Comparison of ENCODE assay signal across 26 cellular contexts in genomic region chr6:41517473-41517872, GRCh38.
"Had no signal": no experiment of that assay in that cellular context is flagged by ENCODE, and none has a peak within 500 bp of the region (broad histone marks: within the 10 kb centered on the region; RNA-seq: fewer than 3 reads in every experiment).

No MANE protein-coding gene starts in this region.

- H3K27ac Mint-ChIP-seq: activated CD4-positive, alpha-beta T cell treated with anti-CD3 and anti-CD28 coated beads for 36 hours; activated CD4-positive, alpha-beta T cell treated with anti-CD3 and anti-CD28 coated beads, Interleukin-2, amount 10 ng/mL, durations not matched to agents 7 days and 5 days; activated CD8-positive, alpha-beta T cell treated with anti-CD3 and anti-CD28 coated beads, Interleukin-2, amount 10 ng/mL, durations not matched to agents 7 days and 5 days; activated naive CD4-positive, alpha-beta T cell treated with anti-CD3 and anti-CD28 coated beads, Interleukin-2, amount 50 U/mL, for 24 hours; activated naive CD8-positive, alpha-beta T cell treated with anti-CD3 and anti-CD28 coated beads, Interleukin-2, amount 10 ng/mL, durations not matched to agents 7 days and 5 days; activated T-cell treated with anti-CD3 and anti-CD28 coated beads, Interleukin-2, amount 50 U/mL, for 24 hours; activated T-helper 2 cell treated with anti-CD3 and anti-CD28 coated beads, Interferon-gamma antibody, Interleukin-2, Interleukin-4, amounts not matched to agents 10 μg/mL and 5 μg/mL and 100 μg/mL, durations not matched to agents 14 hours and 24 hours and 36 hours; T-helper 1 cell treated with Interleukin-12 subunit alpha and Interleukin-12 subunit beta and Interleukin-4 antibody, amounts not matched to agents 30 μg/mL and 1 μg/mL, for 36 hours; T-helper 2 cell treated with Interferon-gamma antibody and Interleukin-4, amounts not matched to agents 5 μg/mL and 100 μg/mL, for 36 hours had no signal

- H3K4me3 Mint-ChIP-seq: activated CD4-positive, alpha-beta T cell treated with anti-CD3 and anti-CD28 coated beads for 36 hours; activated CD4-positive, alpha-beta T cell treated with anti-CD3 and anti-CD28 coated beads, Interleukin-2, amount 10 ng/mL, durations not matched to agents 7 days and 5 days; activated CD8-positive, alpha-beta T cell treated with anti-CD3 and anti-CD28 coated beads, Interleukin-2, amount 10 ng/mL, durations not matched to agents 7 days and 5 days; activated naive CD4-positive, alpha-beta T cell treated with anti-CD3 and anti-CD28 coated beads, Interleukin-2, amount 50 U/mL, for 24 hours; activated naive CD8-positive, alpha-beta T cell treated with anti-CD3 and anti-CD28 coated beads, Interleukin-2, amount 10 ng/mL, durations not matched to agents 7 days and 5 days; activated T-cell treated with anti-CD3 and anti-CD28 coated beads, Interleukin-2, amount 50 U/mL, for 24 hours; T-helper 1 cell treated with Interleukin-12 subunit alpha and Interleukin-12 subunit beta and Interleukin-4 antibody, amounts not matched to agents 30 μg/mL and 1 μg/mL, for 36 hours; T-helper 2 cell treated with Interferon-gamma antibody and Interleukin-4, amounts not matched to agents 5 μg/mL and 100 μg/mL, for 36 hours had no signal

- H3K4me1 Mint-ChIP-seq: activated CD4-positive, alpha-beta T cell treated with anti-CD3 and anti-CD28 coated beads for 36 hours; activated CD4-positive, alpha-beta T cell treated with anti-CD3 and anti-CD28 coated beads, Interleukin-2, amount 10 ng/mL, durations not matched to agents 7 days and 5 days; activated naive CD4-positive, alpha-beta T cell treated with anti-CD3 and anti-CD28 coated beads, Interleukin-2, amount 50 U/mL, for 24 hours; activated naive CD8-positive, alpha-beta T cell treated with anti-CD3 and anti-CD28 coated beads, Interleukin-2, amount 10 ng/mL, durations not matched to agents 7 days and 5 days had no signal

- H3K36me3 Mint-ChIP-seq: activated naive CD4-positive, alpha-beta T cell treated with anti-CD3 and anti-CD28 coated beads, Interleukin-2, amount 50 U/mL, for 24 hours; activated naive CD8-positive, alpha-beta T cell treated with anti-CD3 and anti-CD28 coated beads, Interleukin-2, amount 10 ng/mL, durations not matched to agents 7 days and 5 days; brain had no signal

- H3K27ac ChIP-seq: SJCRH30, SK-N-MC had no signal

- H3K36me3 ChIP-seq: SJCRH30 had no signal

- H3K27me3 ChIP-seq: SJCRH30 had no signal

- H3K9me3 ChIP-seq: SJCRH30 had no signal

- H3K4me1 ChIP-seq: SJCRH30 had no signal

- DNase-seq: activated CD4-positive, alpha-beta T cell treated with anti-CD3 and anti-CD28 coated beads for 36 hours; activated CD4-positive, alpha-beta T cell treated with anti-CD3 and anti-CD28 coated beads, Interleukin-2, amount 10 ng/mL, durations not matched to agents 7 days and 5 days; activated CD4-positive, alpha-beta T cell treated with anti-CD3 and anti-CD28 coated beads, Interleukin-2, amount 50 U/mL, for 48 hours; activated CD8-positive, alpha-beta T cell treated with anti-CD3 and anti-CD28 coated beads, Interleukin-2, amount 10 ng/mL, durations not matched to agents 7 days and 5 days; activated gamma-delta T cell; activated naive CD4-positive, alpha-beta T cell treated with Interleukin-2 at 50 U/mL for 16 hours; activated naive CD8-positive, alpha-beta T cell treated with anti-CD3 and anti-CD28 coated beads, Interleukin-2, amount 10 ng/mL, durations not matched to agents 7 days and 5 days; activated T-cell treated with anti-CD3 and anti-CD28 coated beads, Interleukin-2, amount 50 U/mL, for 24 hours; amygdala; NCI-H1105; NCI-H1417 treated with DMSO at 0.1 percent for 48 hours; NCI-H1930; NCI-H345; NCI-H524 treated with DMSO at 0.1 percent for 48 hours; SHP77; SJCRH30 had no signal

- H3K9me3 Mint-ChIP-seq: activated CD4-positive, alpha-beta T cell treated with anti-CD3 and anti-CD28 coated beads, Interleukin-2, amount 10 ng/mL, durations not matched to agents 7 days and 5 days; activated naive CD4-positive, alpha-beta T cell treated with anti-CD3 and anti-CD28 coated beads, Interleukin-2, amount 50 U/mL, for 24 hours; activated naive CD8-positive, alpha-beta T cell treated with anti-CD3 and anti-CD28 coated beads, Interleukin-2, amount 10 ng/mL, durations not matched to agents 7 days and 5 days; activated T-cell treated with anti-CD3 and anti-CD28 coated beads, Interleukin-2, amount 50 U/mL, for 24 hours; activated T-helper 2 cell treated with anti-CD3 and anti-CD28 coated beads, Interferon-gamma antibody, Interleukin-2, Interleukin-4, amounts not matched to agents 10 μg/mL and 5 μg/mL and 100 μg/mL, durations not matched to agents 14 hours and 24 hours and 36 hours; T-helper 1 cell treated with Interleukin-12 subunit alpha and Interleukin-12 subunit beta and Interleukin-4 antibody, amounts not matched to agents 30 μg/mL and 1 μg/mL, for 36 hours; T-helper 2 cell treated with Interferon-gamma antibody and Interleukin-4, amounts not matched to agents 5 μg/mL and 100 μg/mL, for 36 hours had no signal

- FAIRE-seq: astrocyte, bronchial epithelial cell, K562, TTC549 had no signal

- H3K4me3 ChIP-seq: K562, SJCRH30, SK-N-MC had no signal
